In genomic region chr7:128832880-128833147, GRCh38 we compare ENCODE assay signal across 13 cellular contexts. TPM values are rescaled to one million over a fixed set of nuclear protein-coding genes. Genes with fewer than 3 reads are reported as not detected.
DNase-seq lines count a peak whose midpoint lies in the region; ATAC-seq and TF ChIP-seq lines count a peak whose summit lies in the region.
"Had no signal": no experiment of that assay in that cellular context is flagged by ENCODE, and none has a peak within 500 bp of the region (broad histone marks: within the 10 kb centered on the region; RNA-seq: fewer than 3 reads in every experiment).

No MANE protein-coding gene starts in this region.

- no peaks in the 10 kb centered on the region for H3K9me3 ChIP-seq in BE2C
- H3K9me3 ChIP-seq in right cardiac atrium (ENCODE audit: control insufficient read depth, low read length), result no peaks in the 10 kb centered on the region

- H3K27ac ChIP-seq in right cardiac atrium (ENCODE audit: low read length), result peak overlapping the region; percentile 31

- no peak for ATAC-seq in right cardiac atrium

- H3K4me3 ChIP-seq in BE2C (ENCODE audit: low read depth, low read length), result peak overlapping the region; percentile 88
- peak overlapping the region; percentile 96 for H3K4me3 ChIP-seq in WI38 (ENCODE audit: low read depth, low read length)
- peak overlapping the region; percentile 33 for H3K4me3 ChIP-seq in right cardiac atrium (ENCODE audit: low read length)
- H3K4me3 ChIP-seq in retinal pigment epithelial cell (ENCODE audit: low read length), result peak overlapping the region; percentile 84
- H3K4me3 ChIP-seq in lower leg skin (ENCODE audit: low read depth, poor library complexity, severe bottlenecking), result no peak overlapping the region

- no peak for TF ChIP-seq POLR2A in lower leg skin (IDR thresholded peaks at IDR 0.05)

- TF ChIP-seq CTCF in BE2C (IDR thresholded peaks at IDR 0.05; ENCODE audit: low read depth, low read length) (no peak), WI38 (IDR thresholded peaks at IDR 0.05; ENCODE audit: low read depth, low read length) (no peak), retinal pigment epithelial cell (conservative IDR thresholded peaks at IDR 0.05; ENCODE audit: low read depth, low read length) (no peak), lower leg skin (IDR thresholded peaks at IDR 0.05) (no peak)

- H3K27me3 ChIP-seq in BE2C, result no peaks in the 10 kb centered on the region
- no peaks in the 10 kb centered on the region for H3K27me3 ChIP-seq in right cardiac atrium (ENCODE audit: control insufficient read depth, insufficient read depth)

- H3K36me3 ChIP-seq in BE2C, result peaks cover 7% of the 10 kb centered on the region; the same call in 1 of the 2 replicates

- intact Hi-C loops in right cardiac atrium (cut with DNase I), result no loop called here
- intact Hi-C loops in lower leg skin (cut with DNase I; ENCODE audit: low total_unique reads), result no loop called here

- DNase-seq in BE2C (no peak), right cardiac atrium (no peak), retinal pigment epithelial cell (ENCODE audit: low read depth) (no peak), lower leg skin (ENCODE audit: low spot score in 2 of 2) (no peak), HPDE6-E6E7 (ENCODE audit: extremely low spot score) (no peak), NOMO-1 (lab: John Stamatoyannopoulos, UW; ENCODE audit: unreplicated experiment in 2 of 2) (no peak)
- no peak for DNase-seq in activated naive CD4-positive, alpha-beta T cell treated with anti-CD3 and anti-CD28 coated beads, Interleukin-2, amount 50 U/mL, for 16 hours
- DNase-seq: activated CD8-positive, alpha-beta memory T cell treated with anti-CD3 and anti-CD28 coated beads for 24 hours; CD4-positive, CD25-positive, alpha-beta regulatory T cell; cerebellar nuclear complex; KG1; stimulated activated CD8-positive, alpha-beta memory T cell treated with anti-CD3 and anti-CD28 coated beads, Interleukin-4, amount 100 ng/mL, for 48 hours had no signal

- 14% methylated on average over 2 of the region's 2 CpGs for WGBS in right cardiac atrium
- WGBS in lower leg skin, 2 donors, result 30 to 36% methylated on average over 2 of the region's 2 CpGs

- peaks cover 19% of the 10 kb centered on the region for H3K4me1 ChIP-seq in BE2C
- peaks cover 3% of the 10 kb centered on the region for H3K4me1 ChIP-seq in right cardiac atrium (ENCODE audit: control insufficient read depth, insufficient read depth, low read length)

RNA-seq across cellular contexts. Expression of gene FLNC, which starts 2.6 kb away (rescaled TPM):
- 79.3 TPM for polyA plus RNA-seq in BE2C (2012; ENCODE audit: insufficient read depth, insufficient read length, low read depth)
- total RNA-seq in right cardiac atrium (100 to 1,000 TPM; 244 to 358 (median 285) TPM), lower leg skin (10 to 100 TPM in 1 of 4 donors, 1 to 10 TPM in 3; 5.0 to 11.1 (median 6.2) TPM)
- polyA plus RNA-seq in right cardiac atrium, result 216 TPM
- total RNA-seq: CD4-positive, CD25-positive, alpha-beta regulatory T cell had no signal
- polyA plus RNA-seq: CD4-positive, CD25-positive, alpha-beta regulatory T cell had no signal

RNA-seq across cellular contexts. Expression of gene ATP6V1F, which starts 29.8 kb away (rescaled TPM):
- polyA plus RNA-seq in BE2C (2012; ENCODE audit: insufficient read depth, insufficient read length, low read depth), result 748 TPM
- 100 to 1,000 TPM; 127 to 139 (median 134) TPM for total RNA-seq in right cardiac atrium
- polyA plus RNA-seq in right cardiac atrium, result 224 TPM
- total RNA-seq in lower leg skin, result 100 to 1,000 TPM in 3 of 4 donors, 10 to 100 TPM in 1; 71.3 to 165 (median 137) TPM

RNA-seq across cellular contexts. Expression of gene CCDC136, which starts 41.0 kb away (rescaled TPM):
- 90.5 TPM for polyA plus RNA-seq in BE2C (2012; ENCODE audit: insufficient read depth, insufficient read length, low read depth)
- total RNA-seq in right cardiac atrium (1 to 10 TPM; 2.5 to 6.9 (median 5.4) TPM), lower leg skin (1 to 10 TPM in 3 of 4 donors, not detected in 1; 1.4 to 2.3 (median 1.8) TPM)
- 5.7 TPM for polyA plus RNA-seq in right cardiac atrium

RNA-seq across cellular contexts. Expression of gene OPN1SW, which starts 57.2 kb away (rescaled TPM):
- 5.5 TPM for polyA plus RNA-seq in BE2C (2012; ENCODE audit: insufficient read depth, insufficient read length, low read depth)
- total RNA-seq in right cardiac atrium, result not detected
- not detected for polyA plus RNA-seq in right cardiac atrium
- total RNA-seq in lower leg skin, result not detected
- total RNA-seq: CD4-positive, CD25-positive, alpha-beta regulatory T cell had no signal
- polyA plus RNA-seq: CD4-positive, CD25-positive, alpha-beta regulatory T cell had no signal

Comparison
In these comparisons a context has a peak if more than half of its experiments do, and no peak if none do; other contexts are left out.
1. RNA of gene FLNC, which starts 2.6 kb away (total RNA-seq): 244 to 358 TPM in right cardiac atrium; 5.0 to 11.1 TPM in lower leg skin; every median in the first group is over 10 times any median in the second.